Comparison of ENCODE assay signal across 1 cellular context in the genomic region with DNA sequence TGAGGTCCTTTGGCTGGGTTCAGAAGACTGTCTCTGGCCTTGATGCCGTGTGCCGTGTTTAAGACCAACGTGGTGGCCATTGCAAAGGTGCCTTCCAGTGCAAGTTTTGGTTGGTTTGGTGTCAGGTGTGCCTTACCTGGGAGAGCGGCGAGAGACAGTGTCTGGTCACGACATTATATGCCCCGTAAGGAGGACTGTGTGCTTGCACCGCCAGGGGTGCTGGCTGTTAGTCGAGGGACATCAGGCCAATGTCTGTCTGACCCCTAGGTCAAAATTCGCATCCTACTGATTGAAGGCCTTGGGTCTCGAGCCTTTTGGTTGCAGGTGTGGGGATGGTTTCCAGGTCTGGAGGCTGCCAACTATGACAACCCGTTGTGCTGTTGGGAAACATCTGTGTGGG.
TF ChIP-seq lines count a peak whose summit lies in the region.

No MANE protein-coding gene starts in this region.

TF ChIP-seq in HepG2, 621 proteins besides CTCF, POLR2A, EP300 and RAD21 (continued from another document):
- TF ChIP-seq, protein P1, sequence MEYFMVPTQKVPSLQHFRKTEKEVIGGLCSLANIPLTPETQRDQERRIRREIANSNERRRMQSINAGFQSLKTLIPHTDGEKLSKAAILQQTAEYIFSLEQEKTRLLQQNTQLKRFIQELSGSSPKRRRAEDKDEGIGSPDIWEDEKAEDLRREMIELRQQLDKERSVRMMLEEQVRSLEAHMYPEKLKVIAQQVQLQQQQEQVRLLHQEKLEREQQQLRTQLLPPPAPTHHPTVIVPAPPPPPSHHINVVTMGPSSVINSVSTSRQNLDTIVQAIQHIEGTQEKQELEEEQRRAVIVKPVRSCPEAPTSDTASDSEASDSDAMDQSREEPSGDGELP (IDR thresholded peaks at IDR 0.05; ENCODE audit: borderline replicate concordance, low read depth) = no peak
- TF ChIP-seq, protein P2, sequence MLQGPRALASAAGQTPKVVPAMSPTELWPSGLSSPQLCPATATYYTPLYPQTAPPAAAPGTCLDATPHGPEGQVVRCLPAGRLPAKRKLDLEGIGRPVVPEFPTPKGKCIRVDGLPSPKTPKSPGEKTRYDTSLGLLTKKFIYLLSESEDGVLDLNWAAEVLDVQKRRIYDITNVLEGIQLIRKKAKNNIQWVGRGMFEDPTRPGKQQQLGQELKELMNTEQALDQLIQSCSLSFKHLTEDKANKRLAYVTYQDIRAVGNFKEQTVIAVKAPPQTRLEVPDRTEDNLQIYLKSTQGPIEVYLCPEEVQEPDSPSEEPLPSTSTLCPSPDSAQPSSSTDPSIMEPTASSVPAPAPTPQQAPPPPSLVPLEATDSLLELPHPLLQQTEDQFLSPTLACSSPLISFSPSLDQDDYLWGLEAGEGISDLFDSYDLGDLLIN (CRISPR knock-in tag; IDR thresholded peaks at IDR 0.05; ENCODE audit: borderline replicate concordance) = no peak
- no peak for TF ChIP-seq ZNF230 (CRISPR knock-in tag; IDR thresholded peaks at IDR 0.05)
- no peak for TF ChIP-seq ZNF484 (CRISPR knock-in tag; IDR thresholded peaks at IDR 0.05; ENCODE audit: borderline replicate concordance, low read depth)
- TF ChIP-seq, protein P3, sequence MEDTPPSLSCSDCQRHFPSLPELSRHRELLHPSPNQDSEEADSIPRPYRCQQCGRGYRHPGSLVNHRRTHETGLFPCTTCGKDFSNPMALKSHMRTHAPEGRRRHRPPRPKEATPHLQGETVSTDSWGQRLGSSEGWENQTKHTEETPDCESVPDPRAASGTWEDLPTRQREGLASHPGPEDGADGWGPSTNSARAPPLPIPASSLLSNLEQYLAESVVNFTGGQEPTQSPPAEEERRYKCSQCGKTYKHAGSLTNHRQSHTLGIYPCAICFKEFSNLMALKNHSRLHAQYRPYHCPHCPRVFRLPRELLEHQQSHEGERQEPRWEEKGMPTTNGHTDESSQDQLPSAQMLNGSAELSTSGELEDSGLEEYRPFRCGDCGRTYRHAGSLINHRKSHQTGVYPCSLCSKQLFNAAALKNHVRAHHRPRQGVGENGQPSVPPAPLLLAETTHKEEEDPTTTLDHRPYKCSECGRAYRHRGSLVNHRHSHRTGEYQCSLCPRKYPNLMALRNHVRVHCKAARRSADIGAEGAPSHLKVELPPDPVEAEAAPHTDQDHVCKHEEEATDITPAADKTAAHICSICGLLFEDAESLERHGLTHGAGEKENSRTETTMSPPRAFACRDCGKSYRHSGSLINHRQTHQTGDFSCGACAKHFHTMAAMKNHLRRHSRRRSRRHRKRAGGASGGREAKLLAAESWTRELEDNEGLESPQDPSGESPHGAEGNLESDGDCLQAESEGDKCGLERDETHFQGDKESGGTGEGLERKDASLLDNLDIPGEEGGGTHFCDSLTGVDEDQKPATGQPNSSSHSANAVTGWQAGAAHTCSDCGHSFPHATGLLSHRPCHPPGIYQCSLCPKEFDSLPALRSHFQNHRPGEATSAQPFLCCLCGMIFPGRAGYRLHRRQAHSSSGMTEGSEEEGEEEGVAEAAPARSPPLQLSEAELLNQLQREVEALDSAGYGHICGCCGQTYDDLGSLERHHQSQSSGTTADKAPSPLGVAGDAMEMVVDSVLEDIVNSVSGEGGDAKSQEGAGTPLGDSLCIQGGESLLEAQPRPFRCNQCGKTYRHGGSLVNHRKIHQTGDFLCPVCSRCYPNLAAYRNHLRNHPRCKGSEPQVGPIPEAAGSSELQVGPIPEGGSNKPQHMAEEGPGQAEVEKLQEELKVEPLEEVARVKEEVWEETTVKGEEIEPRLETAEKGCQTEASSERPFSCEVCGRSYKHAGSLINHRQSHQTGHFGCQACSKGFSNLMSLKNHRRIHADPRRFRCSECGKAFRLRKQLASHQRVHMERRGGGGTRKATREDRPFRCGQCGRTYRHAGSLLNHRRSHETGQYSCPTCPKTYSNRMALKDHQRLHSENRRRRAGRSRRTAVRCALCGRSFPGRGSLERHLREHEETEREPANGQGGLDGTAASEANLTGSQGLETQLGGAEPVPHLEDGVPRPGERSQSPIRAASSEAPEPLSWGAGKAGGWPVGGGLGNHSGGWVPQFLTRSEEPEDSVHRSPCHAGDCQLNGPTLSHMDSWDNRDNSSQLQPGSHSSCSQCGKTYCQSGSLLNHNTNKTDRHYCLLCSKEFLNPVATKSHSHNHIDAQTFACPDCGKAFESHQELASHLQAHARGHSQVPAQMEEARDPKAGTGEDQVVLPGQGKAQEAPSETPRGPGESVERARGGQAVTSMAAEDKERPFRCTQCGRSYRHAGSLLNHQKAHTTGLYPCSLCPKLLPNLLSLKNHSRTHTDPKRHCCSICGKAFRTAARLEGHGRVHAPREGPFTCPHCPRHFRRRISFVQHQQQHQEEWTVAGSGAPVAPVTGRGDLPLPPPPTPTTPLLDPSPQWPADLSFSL (CRISPR knock-in tag; IDR thresholded peaks at IDR 0.05) = no peak
- TF ChIP-seq, protein P4, sequence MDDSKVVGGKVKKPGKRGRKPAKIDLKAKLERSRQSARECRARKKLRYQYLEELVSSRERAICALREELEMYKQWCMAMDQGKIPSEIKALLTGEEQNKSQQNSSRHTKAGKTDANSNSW (CRISPR knock-in tag; IDR thresholded peaks at IDR 0.05; ENCODE audit: borderline replicate concordance) = no peak
- no peak for TF ChIP-seq PTBP1 (IDR thresholded peaks at IDR 0.05; ENCODE audit: low read depth, low read length, poor library complexity, severe bottlenecking)
- TF ChIP-seq, protein P5, sequence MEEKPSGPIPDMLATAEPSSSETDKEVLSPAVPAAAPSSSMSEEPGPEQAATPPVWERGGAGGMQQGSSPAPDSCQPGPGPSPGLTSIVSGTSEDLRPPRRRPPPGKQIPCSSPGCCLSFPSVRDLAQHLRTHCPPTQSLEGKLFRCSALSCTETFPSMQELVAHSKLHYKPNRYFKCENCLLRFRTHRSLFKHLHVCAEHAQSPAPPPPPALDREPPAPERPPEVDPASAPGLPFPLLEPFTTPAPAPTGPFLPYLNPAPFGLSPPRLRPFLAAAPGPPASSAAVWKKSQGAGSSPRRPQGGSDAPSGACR (CRISPR knock-in tag; IDR thresholded peaks at IDR 0.05) = no peak
